Comparison of ENCODE assay signal across 8 cellular contexts in genomic region chr9:68704804-68705635, GRCh38. TPM values are rescaled to one million over a fixed set of nuclear protein-coding genes. Genes with fewer than 3 reads are reported as not detected.
DNase-seq lines count a peak whose midpoint lies in the region; ATAC-seq, FAIRE-seq and TF ChIP-seq lines count a peak whose summit lies in the region.

PIP5K1B (plus strand) TSS chr9:68705240; CDS start chr9:68822615, 117,375 bp downstream.

- H3K23me2 ChIP-seq in H1 (ENCODE audit: low read depth, low read length): peaks cover 16% of the 10 kb centered on the region

- H2BK12ac ChIP-seq in H1 (ENCODE audit: low read depth, low read length): 0 out of 2 replicates have a peak within 1 kb of the TSS, but pooled peaks have one; percentile 72

- H3K27ac Mint-ChIP-seq in memory B cell: peak within 1 kb of the TSS; percentile 79

- peaks cover 0 to 2% of the 10 kb centered on the region in 2 experiments for H4K20me1 ChIP-seq in H1 (replicated peaks in 1 of 2; ENCODE audit: control insufficient read depth in 1 of 2, insufficient read depth in 2 of 2, low read length in 2 of 2)

- no peak for TF ChIP-seq EP300 in H1 (IDR thresholded peaks at IDR 0.05; ENCODE audit: borderline replicate concordance in 1 of 2, low read depth in 2 of 2, low read length in 2 of 2)

- H3K27me3 ChIP-seq in H1 (replicated peaks in 1 of 4; ENCODE audit: control insufficient read depth in 3 of 4, extremely low read depth in 1 of 4, insufficient read depth in 3 of 4, low read length in 3 of 4): peaks cover 7 to 26% (median 23%) of the 10 kb centered on the region in 4 experiments

- no peaks in the 10 kb centered on the region for H3K36me3 Mint-ChIP-seq in memory B cell

- peaks cover 3 to 11% (median 4%) of the 10 kb centered on the region in 4 experiments; a peak in 6 of 7 replicates for H3K4me1 ChIP-seq in H1 (replicated peaks in 1 of 4; ENCODE audit: control insufficient read depth in 3 of 4, insufficient read depth in 4 of 4, low read length in 3 of 4)

- no peak within 1 kb of the TSS for H2AK5ac ChIP-seq in H1 (ENCODE audit: low read depth, low read length)

- WGBS in H1 (ENCODE audit: extremely low coverage in 1 of 2, insufficient coverage in 1 of 2, insufficient read length in 1 of 2, insufficient replicate concordance in 2 of 2, low coverage in 1 of 2, low lambda C conversion rate in 2 of 2, missing lambda C conversion rate in 1 of 2), 2 experiments: 1% methylated on average over 48 of the region's 99 CpGs; no CpG with 5 or more reads in 1 of the 2 experiments

- no peaks in the 10 kb centered on the region for H3K36me3 ChIP-seq in H1 (ENCODE audit: control insufficient read depth in 2 of 4, insufficient read depth in 4 of 4, low read length in 3 of 4)

- no peak within 1 kb of the TSS for H2BK20ac ChIP-seq in H1 (ENCODE audit: low read length)

- H2BK120ac ChIP-seq in H1 (replicated peaks; ENCODE audit: low read depth, low read length): no peak within 1 kb of the TSS

- no peaks in the 10 kb centered on the region for H3K79me1 ChIP-seq in H1 (ENCODE audit: low read depth, low read length)

- peak within 1 kb of the TSS; percentile 51 for H4K5ac ChIP-seq in H1 (ENCODE audit: insufficient read length, low read depth, low read length)

- H2BK15ac ChIP-seq in H1 (ENCODE audit: low read length): no peak within 1 kb of the TSS

- no peaks in the 10 kb centered on the region for H3K9me3 Mint-ChIP-seq in memory B cell

- peaks cover 0 to 5% of the 10 kb centered on the region in 2 experiments; a peak in 2 of 4 replicates for H3K79me2 ChIP-seq in H1 (ENCODE audit: control insufficient read depth in 1 of 2, insufficient read depth in 2 of 2, low read length in 2 of 2)

- peak within 1 kb of the TSS; percentile 41; the same call in 1 of the 2 replicates for H3K18ac ChIP-seq in H1 (ENCODE audit: extremely low read depth, low read length)

- peak within 1 kb of the TSS; percentile 45 for H3K4ac ChIP-seq in H1 (replicated peaks; ENCODE audit: insufficient read length, low read depth, low read length)

- peak within 1 kb of the TSS in 3 of 4 experiments; percentile 38 to 62 (median 49); a peak in 6 of 7 replicates for H3K9ac ChIP-seq in H1 (replicated peaks in 1 of 4; ENCODE audit: extremely low read depth in 1 of 4, low read depth in 3 of 4, low read length in 3 of 4)

- H2AFZ ChIP-seq in H1 (ENCODE audit: low read length): peak within 1 kb of the TSS; percentile 62

- no peak within 1 kb of the TSS for H3K23ac ChIP-seq in H1 (ENCODE audit: insufficient read length)

- no peak within 1 kb of the TSS; the same call in 1 of the 2 replicates for H2BK5ac ChIP-seq in H1 (ENCODE audit: low read depth, low read length)

- no peaks in the 10 kb centered on the region for H3K27me3 Mint-ChIP-seq in memory B cell

- TF ChIP-seq CTCF in H1 (IDR thresholded peaks at IDR 0.05; ENCODE audit: control extremely low read depth in 1 of 3, insufficient read depth in 1 of 3, low read depth in 1 of 3, low read length in 3 of 3): no peak

- ATAC-seq in HG02610 (IDR thresholded peaks at IDR 0.05; ENCODE audit: unreplicated experiment): peak; percentile 70
- peak; percentile 85 for ATAC-seq in memory B cell (ENCODE audit: low read depth)

- H3K14ac ChIP-seq in H1 (ENCODE audit: insufficient read length): no peak within 1 kb of the TSS

- H4K91ac ChIP-seq in H1 (replicated peaks; ENCODE audit: insufficient read length, low read length): peak within 1 kb of the TSS; percentile 31

- TF ChIP-seq RAD21 in H1 (IDR thresholded peaks at IDR 0.05 in 1 of 2, conservative IDR thresholded peaks at IDR 0.05 in 1 of 2; ENCODE audit: low read depth in 2 of 2, low read length in 2 of 2): 0 out of 4 replicates have a peak, but pooled peaks of 1 of the 2 experiments have one; percentile 6

- POLR2A ChIA-PET in H1 (lab: Charles Lee; ENCODE audit: partially characterized antibody): interaction anchor here (0.6 to 1.4 kb wide), 5 partner anchors 8 to 320 kb away, joined by 3 read pairs; no protein-coding TSS in a partner anchor

- H4K8ac ChIP-seq in H1 (ENCODE audit: extremely low read depth, insufficient read depth, low read length): peak within 1 kb of the TSS; percentile 63

- 0 out of 3 replicates have a peak, but pooled peaks of 1 of the 2 experiments have one; percentile 34 for TF ChIP-seq POLR2A in H1 (IDR thresholded peaks at IDR 0.05; ENCODE audit: control extremely low read depth in 1 of 2, low read depth in 2 of 2, low read length in 2 of 2)

- H3K4me3 ChIP-seq in H1 (ENCODE audit: extremely low read depth in 1 of 4, insufficient read depth in 2 of 4, low read depth in 3 of 4, low read length in 4 of 4): peak within 1 kb of the TSS; percentile 46 to 95 (median 83)

- no peak within 1 kb of the TSS for H3K56ac ChIP-seq in H1 (replicated peaks; ENCODE audit: insufficient read length, low read depth, low read length)

- H3K27ac ChIP-seq in H1 (ENCODE audit: low read depth, low read length): no peak within 1 kb of the TSS

- no peaks in the 10 kb centered on the region for H3K9me3 ChIP-seq in H1 (ENCODE audit: insufficient read depth in 2 of 2, low read depth in 1 of 2, low read length in 1 of 2)

- CTCF ChIA-PET in H1 (lab: Charles Lee; ENCODE audit: partially characterized antibody): interaction anchor here (0.8 to 2.1 kb wide), 10 partner anchors 14 to 299 kb away, joined by 4 to 10 read pairs (median 4); no protein-coding TSS in a partner anchor

- peak within 1 kb of the TSS; percentile 99 for H3K4me3 Mint-ChIP-seq in memory B cell

- H3K4me2 ChIP-seq in H1 (ENCODE audit: insufficient read depth in 1 of 2, low read depth in 2 of 2, low read length in 2 of 2): peak within 1 kb of the TSS; percentile 91 to 95

- DNase-seq in activated T-cell treated with anti-CD3 and anti-CD28 coated beads for 24 hours (ENCODE audit: low read depth) (peak; percentile 20), activated T-cell treated with anti-CD3 and anti-CD28 coated beads for 4 hours (no peak), NAMALWA (ENCODE audit: low spot score) (peak; percentile 94), UCSD-AML1 (lab: John Stamatoyannopoulos, UW; ENCODE audit: unreplicated experiment) (peak; percentile 85), H1 (ENCODE audit: low read depth in 1 of 2, low spot score in 2 of 2) (peak in 1 of 2 experiments; percentile 82), memory B cell (ENCODE audit: low spot score in 2 of 2) (peak; percentile 76 to 78)
- peak; percentile 36 to 49 for DNase-seq in stimulated activated CD8-positive, alpha-beta memory T cell treated with anti-CD3 and anti-CD28 coated beads, Interleukin-15, amount 100 ng/mL, for 48 hours (ENCODE audit: low read depth in 2 of 2)

- peaks cover 33% of the 10 kb centered on the region for H3K4me1 Mint-ChIP-seq in memory B cell

- FAIRE-seq in H1 (lab: Jason Lieb, UNC): no peak

TF ChIP-seq in H1, 55 proteins besides CTCF, POLR2A, EP300 and RAD21:
- no peak for TF ChIP-seq SRF (IDR thresholded peaks at IDR 0.05; ENCODE audit: low read depth, low read length)
- TF ChIP-seq TBP (IDR thresholded peaks at IDR 0.05; ENCODE audit: low read depth, low read length): peak; percentile 46; the same call in 1 of the 2 replicates
- peak; percentile 65 for TF ChIP-seq E2F6 (IDR thresholded peaks at IDR 0.05)
- peak; percentile 65 for TF ChIP-seq KDM4A (IDR thresholded peaks at IDR 0.05; ENCODE audit: low read depth, low read length, severe bottlenecking)
- TF ChIP-seq RNF2 (IDR thresholded peaks at IDR 0.05; ENCODE audit: borderline replicate concordance, low read depth, low read length, missing control alignments, poor library complexity, severe bottlenecking): no peak
- TF ChIP-seq CBX8 (IDR thresholded peaks at IDR 0.05; ENCODE audit: borderline replicate concordance, low read depth, low read length): no peak
- no peak for TF ChIP-seq BCL11A (IDR thresholded peaks at IDR 0.05; ENCODE audit: low read depth in 2 of 2, low read length in 2 of 2)
- peak; percentile 60 for TF ChIP-seq PHF8 (conservative IDR thresholded peaks at IDR 0.05; ENCODE audit: low read depth, low read length)
- peak; percentile 46 for TF ChIP-seq RBBP5 (IDR thresholded peaks at IDR 0.05; ENCODE audit: borderline replicate concordance, low read depth, low read length)
- TF ChIP-seq, protein P1, sequence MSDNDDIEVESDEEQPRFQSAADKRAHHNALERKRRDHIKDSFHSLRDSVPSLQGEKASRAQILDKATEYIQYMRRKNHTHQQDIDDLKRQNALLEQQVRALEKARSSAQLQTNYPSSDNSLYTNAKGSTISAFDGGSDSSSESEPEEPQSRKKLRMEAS (IDR thresholded peaks at IDR 0.05): peak; percentile 50; the same call in 1 of the 2 replicates
- peak; percentile 34 for TF ChIP-seq EZH2 (IDR thresholded peaks at IDR 0.05; ENCODE audit: low read depth, low read length, severe bottlenecking)
- TF ChIP-seq TAF7 (optimal IDR thresholded peaks at IDR 0.05; ENCODE audit: borderline replicate concordance, low read depth, low read length): peak; percentile 26
- TF ChIP-seq HDAC2 (IDR thresholded peaks at IDR 0.05; ENCODE audit: borderline replicate concordance in 1 of 2, low read depth in 2 of 2, low read length in 2 of 2): peak in 1 of 2 experiments; percentile 42; a peak in 1 of 4 replicates
- TF ChIP-seq NANOG (IDR thresholded peaks at IDR 0.05; ENCODE audit: insufficient read depth, low read depth, low read length, poor library complexity, severe bottlenecking): no peak
- peak; percentile 42 for TF ChIP-seq SUZ12 (IDR thresholded peaks at IDR 0.05; ENCODE audit: low read length)
- no peak for TF ChIP-seq KDM5A (IDR thresholded peaks at IDR 0.05; ENCODE audit: low read length)
- peak; percentile 64 for TF ChIP-seq TAF1 (IDR thresholded peaks at IDR 0.05; ENCODE audit: low read depth, low read length)
- TF ChIP-seq ASH2L (IDR thresholded peaks at IDR 0.05; ENCODE audit: low read length): peak; percentile 76

RNA-seq across cellular contexts. Expression of gene PIP5K1B, which starts in this region (rescaled TPM):
- total RNA-seq in H1 (2021; fragmentation: NEBNext Ultra II Directional; extraction: Animal tissue kit (Norgen Biotek cat#: 25700)): 6.1 and 7.7 TPM in 2 replicates
- polyA plus RNA-seq in H1 (2011; rRNA removed): 2.2 and 4.7 TPM in 2 replicates
- polyA plus RNA-seq in H1 (2011; cell fraction: cytosol; rRNA removed): 2.8 TPM
- polyA plus RNA-seq in H1 (2011; cell fraction: nucleus; rRNA removed): 2.0 TPM
- polyA plus RNA-seq in H1 (2012, experiment 1 of 2): 4.3 to 5.1 TPM (median 4.6 TPM) in 4 replicates
- 0.83 TPM for polyA plus RNA-seq in H1 (2012, experiment 2 of 2)
- 3.8 TPM for polyA plus RNA-seq in H1 (2013, experiment 1 of 2)
- polyA plus RNA-seq in H1 (2013, experiment 2 of 2): 3.8 TPM
- 6.0 and 10.8 TPM in 2 replicates for polyA minus RNA-seq in H1 (2011; rRNA and poly(A)+ RNA removed)
- 2.8 TPM for polyA minus RNA-seq in H1 (2011; cell fraction: cytosol; rRNA and poly(A)+ RNA removed)
- polyA minus RNA-seq in H1 (2011; cell fraction: nucleus; rRNA and poly(A)+ RNA removed): 19.7 TPM
